Comparison of ENCODE assay signal across 1 cellular context in genomic region chr6:8920244-8920643, GRCh38.
TF ChIP-seq lines count a peak whose summit lies in the region.
"Not testable (repeated sequence)": the region's sequence is repeated elsewhere in the genome, so short reads cannot be mapped to it uniquely, and the experiment has no call there.

No MANE protein-coding gene starts in this region.

- POLR2A ChIA-PET in HEK293 (lab: Yijun Ruan, JAX): not testable (repeated sequence)

- CTCF ChIA-PET in HEK293 (lab: Yijun Ruan, JAX): not testable (repeated sequence)

- H3K4me1 ChIP-seq in HEK293 (ENCODE audit: control insufficient read depth, insufficient read depth, low read length): not testable (repeated sequence)

- not testable (repeated sequence) for TF ChIP-seq CTCF in HEK293 (tag by site-specific recombination; IDR thresholded peaks at IDR 0.05)

- H3K36me3 ChIP-seq in HEK293 (ENCODE audit: control insufficient read depth in 2 of 2, insufficient read depth in 1 of 2, low read length in 2 of 2): not testable (repeated sequence)

- not testable (repeated sequence) for H3K27ac ChIP-seq in HEK293 (ENCODE audit: extremely low read depth, low read depth, low read length)

- not testable (repeated sequence) for H3K9me3 ChIP-seq in HEK293 (ENCODE audit: control insufficient read depth, insufficient read depth, low read depth, low read length)

- not testable (repeated sequence) for H3K4me3 ChIP-seq in HEK293 (ENCODE audit: low read depth, low read length)

TF ChIP-seq in HEK293, 187 proteins besides CTCF, POLR2A, EP300 and RAD21:
- TF ChIP-seq ZNF280D (tag by site-specific recombination; IDR thresholded peaks at IDR 0.05) (peak; percentile 72; the same call in 1 of the 2 replicates), ZNF146 (tag by site-specific recombination; IDR thresholded peaks at IDR 0.05) (peak; percentile 85)
